In the genomic region with DNA sequence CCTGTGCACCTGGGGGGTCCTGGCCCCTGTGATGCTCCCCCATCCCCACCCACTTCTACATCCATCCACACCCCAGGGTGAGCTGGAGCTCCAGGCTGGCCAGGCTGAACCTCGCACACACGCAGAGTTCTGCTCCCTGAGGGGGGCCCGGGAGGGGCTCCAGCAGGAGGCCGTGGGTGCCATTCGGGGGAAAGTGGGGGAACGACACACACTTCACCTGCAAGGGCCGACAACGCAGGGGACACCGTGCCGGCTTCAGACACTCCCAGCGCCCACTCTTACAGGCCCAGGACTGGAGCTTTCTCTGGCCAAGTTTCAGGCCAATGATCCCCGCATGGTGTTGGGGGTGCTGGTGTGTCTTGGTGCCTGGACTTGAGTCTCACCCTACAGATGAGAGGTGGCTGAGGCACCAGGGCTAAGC, we compare ENCODE assay signal across 9 cellular contexts. TPM values are rescaled to one million over a fixed set of nuclear protein-coding genes. Genes with fewer than 3 reads are reported as not detected.
DNase-seq lines count a peak whose midpoint lies in the region; ATAC-seq and TF ChIP-seq lines count a peak whose summit lies in the region.
"Had no signal": no experiment of that assay in that cellular context is flagged by ENCODE, and none has a peak within 500 bp of the region (broad histone marks: within the 10 kb centered on the region; RNA-seq: fewer than 3 reads in every experiment).

No MANE protein-coding gene starts in this region.

- H3K79me2 ChIP-seq in MM.1S (ENCODE audit: low read length), result no peaks in the 10 kb centered on the region

- H3K27ac ChIP-seq in VCaP, result peak overlapping the region; percentile 94
- H3K27ac ChIP-seq in subcutaneous abdominal adipose tissue (ENCODE audit: low read depth, low read length), result peak overlapping the region; percentile 89
- H3K27ac ChIP-seq in MM.1S (ENCODE audit: low read length), result no peak overlapping the region

- no peak overlapping the region for H2AFZ ChIP-seq in MM.1S (ENCODE audit: low read length)

- peak overlapping the region in 4 of 5 donors; percentile 21 to 63 (median 32) for H3K9ac ChIP-seq in subcutaneous abdominal adipose tissue (ENCODE audit: low read length in 5 of 5)
- H3K9ac ChIP-seq in MM.1S (ENCODE audit: low read length), result no peak overlapping the region

- in situ Hi-C loops in GM13976 (cut with MboI; ENCODE audit: low sequenced_read_pairs, unreplicated experiment), result loop anchor here (10.0 kb wide), 1 partner anchor 172 kb away; no protein-coding TSS in a partner anchor

- H3K27me3 ChIP-seq in subcutaneous abdominal adipose tissue (ENCODE audit: control insufficient read depth in 5 of 5, insufficient read depth in 4 of 5, low read length in 5 of 5) (peaks cover 0 to 20% (median 8%) of the 10 kb centered on the region in 5 donors), MM.1S (replicated peaks; ENCODE audit: insufficient read depth, low read length) (no peaks in the 10 kb centered on the region)

- H4K20me1 ChIP-seq in MM.1S (ENCODE audit: insufficient read depth, low read length), result no peaks in the 10 kb centered on the region

- DNase-seq in GM13976 (ENCODE audit: low spot score), result peak; percentile 31
- DNase-seq in left lobe of liver (ENCODE audit: low spot score), result no peak
- DNase-seq in MM.1S, result no peak
- DNase-seq in NCI-H1694 (lab: John Stamatoyannopoulos, UW), result no peak

- H3K4me3 ChIP-seq in subcutaneous abdominal adipose tissue (ENCODE audit: low read depth in 1 of 5, low read length in 5 of 5) (no peak overlapping the region), MM.1S (ENCODE audit: low read length) (no peak overlapping the region)

- no peaks in the 10 kb centered on the region for H3K9me3 ChIP-seq in subcutaneous abdominal adipose tissue (ENCODE audit: control insufficient read depth in 5 of 5, low read length in 5 of 5)
- H3K9me3 ChIP-seq in MM.1S (replicated peaks; ENCODE audit: insufficient read depth, low read length), result no peaks in the 10 kb centered on the region
- H3K9me3 ChIP-seq: left lung had no signal

- H3K4me1 ChIP-seq in subcutaneous abdominal adipose tissue (ENCODE audit: control insufficient read depth in 5 of 5, insufficient read depth in 5 of 5, low read length in 5 of 5) (peaks cover 0 to 32% (median 30%) of the 10 kb centered on the region in 5 donors), MM.1S (ENCODE audit: low read length) (peaks cover 7% of the 10 kb centered on the region)

- H3K36me3 ChIP-seq in subcutaneous abdominal adipose tissue (ENCODE audit: control insufficient read depth in 5 of 5, insufficient read depth in 5 of 5, low read length in 5 of 5) (no peaks in the 10 kb centered on the region), MM.1S (replicated peaks; ENCODE audit: insufficient read depth, low read length) (no peaks in the 10 kb centered on the region)

- no peaks in the 10 kb centered on the region for H3K9me2 ChIP-seq in MM.1S (replicated peaks; ENCODE audit: insufficient read depth, low read length)

- peaks cover 16% of the 10 kb centered on the region; the same call in 1 of the 2 replicates for H3F3A ChIP-seq in MM.1S (ENCODE audit: insufficient read depth, low read length)

- no peak overlapping the region; the same call in 1 of the 2 replicates for H3K4me2 ChIP-seq in MM.1S (ENCODE audit: low read depth, low read length)

- peak; percentile 3 for ATAC-seq in left lobe of liver
- no peak for ATAC-seq in GM18517 (IDR thresholded peaks at IDR 0.05; ENCODE audit: unreplicated experiment)
- no peak for ATAC-seq in GM19455 (IDR thresholded peaks at IDR 0.05; ENCODE audit: unreplicated experiment)

- no peak for TF ChIP-seq CTCF in GM13976 (IDR thresholded peaks at IDR 0.05; ENCODE audit: borderline replicate concordance, control extremely low read depth, extremely low read depth, insufficient read depth, missing control alignments)
- no peak for TF ChIP-seq CTCF in VCaP (conservative IDR thresholded peaks at IDR 0.05)
- no peak for TF ChIP-seq CTCF in MM.1S (IDR thresholded peaks at IDR 0.05; ENCODE audit: low read length)

RNA-seq across cellular contexts. Expression of a gene that starts 20.0 kb away (rescaled TPM):
- total RNA-seq in left lobe of liver, result 147 TPM

RNA-seq across cellular contexts. Expression of a gene that starts 21.3 kb away (rescaled TPM):
- total RNA-seq in left lobe of liver, result 190 TPM

RNA-seq across cellular contexts. Expression of a gene that starts 31.7 kb away (rescaled TPM):
- total RNA-seq in left lobe of liver, result 16.8 TPM

RNA-seq across cellular contexts. Expression of a gene that starts 32.3 kb away (rescaled TPM):
- total RNA-seq in left lobe of liver, result 14.8 TPM

RNA-seq across cellular contexts. Expression of a gene that starts 50.0 kb away (rescaled TPM):
- total RNA-seq in left lobe of liver, result 31.7 TPM
